Comparison of ENCODE assay signal across 1 cellular context in the genomic region with DNA sequence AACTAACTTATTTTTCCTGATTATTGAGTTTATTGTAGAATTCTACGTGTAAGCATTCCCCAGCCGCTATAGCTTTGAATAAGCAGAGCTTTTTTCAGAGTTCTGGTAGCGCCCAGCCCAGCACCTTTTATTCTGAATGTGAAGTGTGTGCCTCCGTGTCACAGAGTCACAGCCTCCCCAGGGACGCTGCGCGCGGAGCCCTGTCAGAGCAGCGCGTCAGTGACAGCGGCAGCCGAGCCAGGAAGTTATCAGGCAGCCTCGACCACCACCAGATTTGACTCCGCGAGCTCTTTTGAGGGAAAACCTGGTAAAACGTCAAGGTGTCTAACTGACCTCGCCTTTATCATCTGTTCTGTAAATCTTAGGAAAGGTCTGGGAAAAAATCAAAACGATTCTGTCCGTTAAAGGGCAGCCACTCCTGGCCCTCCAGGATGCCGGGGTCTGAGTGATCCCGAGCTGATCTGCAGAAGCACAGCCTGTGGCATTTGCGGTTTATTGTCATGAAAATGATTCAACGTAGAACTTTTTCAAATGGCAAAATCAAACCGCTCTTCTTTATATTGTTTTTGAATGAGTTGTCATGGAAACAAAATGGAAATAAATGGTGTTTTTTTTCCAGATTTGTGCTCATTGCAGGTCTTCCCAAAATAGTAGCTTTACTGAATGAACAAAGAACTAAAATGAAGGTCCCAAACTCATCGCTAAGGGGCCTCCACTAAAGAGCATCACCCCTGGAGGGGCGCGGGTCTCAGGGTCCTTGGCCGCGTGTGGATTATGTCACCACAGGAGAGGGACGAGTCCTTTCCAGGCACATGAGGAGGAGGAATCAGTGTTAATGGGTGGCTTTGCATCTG.
A peak's percentile ranks its signal among the peaks of the same experiment; 100 is the strongest.
TF ChIP-seq lines count a peak whose summit lies in the region.

No MANE protein-coding gene starts in this region.

TF ChIP-seq in neural cell, 6 proteins besides CTCF, POLR2A, EP300 and RAD21:
- TF ChIP-seq POLR2AphosphoS5 (IDR thresholded peaks at IDR 0.05): peak; percentile 37
- TF ChIP-seq TAF1 (IDR thresholded peaks at IDR 0.05; ENCODE audit: low read depth): no peak
